In the genomic region with DNA sequence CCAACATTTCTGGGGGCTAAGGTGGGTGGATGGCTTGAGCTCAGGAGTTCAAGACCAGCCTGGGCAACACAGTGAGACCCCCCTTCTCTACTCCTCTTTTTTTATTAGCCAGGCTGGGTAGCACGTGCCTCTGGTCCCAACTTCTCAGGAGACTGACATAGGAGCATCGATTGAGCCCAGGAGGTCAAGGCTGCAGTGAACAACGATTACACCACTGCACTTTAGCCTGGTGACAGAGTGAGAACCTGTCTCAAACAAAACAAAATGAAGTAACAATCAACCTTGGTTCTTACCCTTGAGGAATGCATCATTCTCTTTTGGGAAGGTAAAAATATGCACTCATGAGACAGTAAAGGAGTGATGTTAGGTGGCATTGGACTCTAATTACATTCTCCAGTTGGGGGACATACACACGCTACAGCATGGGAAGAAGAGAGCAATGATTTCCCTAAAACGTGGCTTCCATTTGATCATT, we compare ENCODE assay signal across 2 cellular contexts.
TF ChIP-seq lines count a peak whose summit lies in the region.

No MANE protein-coding gene starts in this region.

TF ChIP-seq in IMR-90, 13 proteins besides CTCF, POLR2A, EP300 and RAD21:
- TF ChIP-seq, protein P1, sequence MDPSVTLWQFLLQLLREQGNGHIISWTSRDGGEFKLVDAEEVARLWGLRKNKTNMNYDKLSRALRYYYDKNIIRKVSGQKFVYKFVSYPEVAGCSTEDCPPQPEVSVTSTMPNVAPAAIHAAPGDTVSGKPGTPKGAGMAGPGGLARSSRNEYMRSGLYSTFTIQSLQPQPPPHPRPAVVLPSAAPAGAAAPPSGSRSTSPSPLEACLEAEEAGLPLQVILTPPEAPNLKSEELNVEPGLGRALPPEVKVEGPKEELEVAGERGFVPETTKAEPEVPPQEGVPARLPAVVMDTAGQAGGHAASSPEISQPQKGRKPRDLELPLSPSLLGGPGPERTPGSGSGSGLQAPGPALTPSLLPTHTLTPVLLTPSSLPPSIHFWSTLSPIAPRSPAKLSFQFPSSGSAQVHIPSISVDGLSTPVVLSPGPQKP (IDR thresholded peaks at IDR 0.05; ENCODE audit: borderline replicate concordance, low read depth, low read length): no peak
- TF ChIP-seq, protein P2, sequence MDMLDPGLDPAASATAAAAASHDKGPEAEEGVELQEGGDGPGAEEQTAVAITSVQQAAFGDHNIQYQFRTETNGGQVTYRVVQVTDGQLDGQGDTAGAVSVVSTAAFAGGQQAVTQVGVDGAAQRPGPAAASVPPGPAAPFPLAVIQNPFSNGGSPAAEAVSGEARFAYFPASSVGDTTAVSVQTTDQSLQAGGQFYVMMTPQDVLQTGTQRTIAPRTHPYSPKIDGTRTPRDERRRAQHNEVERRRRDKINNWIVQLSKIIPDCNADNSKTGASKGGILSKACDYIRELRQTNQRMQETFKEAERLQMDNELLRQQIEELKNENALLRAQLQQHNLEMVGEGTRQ (IDR thresholded peaks at IDR 0.05; ENCODE audit: low read depth, low read length): no peak
- TF ChIP-seq RCOR1 (IDR thresholded peaks at IDR 0.05; ENCODE audit: insufficient replicate concordance, low read length): no peak
TF ChIP-seq in IMR-90: peak in this region for 0.

TF ChIP-seq in endothelial cell of umbilical vein, 7 proteins besides CTCF, POLR2A, EP300 and RAD21:
- TF ChIP-seq EZH2 (IDR thresholded peaks at IDR 0.05; ENCODE audit: borderline replicate concordance, low read depth, low read length, severe bottlenecking) (no peak), GATA2 (IDR thresholded peaks at IDR 0.05; ENCODE audit: insufficient read depth, insufficient read length, low read depth, low read length) (no peak), FOS (IDR thresholded peaks at IDR 0.05; ENCODE audit: borderline replicate concordance, insufficient read depth, low read length) (no peak), JUN (IDR thresholded peaks at IDR 0.05; ENCODE audit: borderline replicate concordance, insufficient read depth, insufficient read length, low read depth) (no peak), MYC (IDR thresholded peaks at IDR 0.05; ENCODE audit: low read depth, low read length) (no peak), POLR2AphosphoS5 (IDR thresholded peaks at IDR 0.05; ENCODE audit: insufficient read depth, low read depth, low read length) (no peak)
- TF ChIP-seq, protein P3, sequence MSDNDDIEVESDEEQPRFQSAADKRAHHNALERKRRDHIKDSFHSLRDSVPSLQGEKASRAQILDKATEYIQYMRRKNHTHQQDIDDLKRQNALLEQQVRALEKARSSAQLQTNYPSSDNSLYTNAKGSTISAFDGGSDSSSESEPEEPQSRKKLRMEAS (IDR thresholded peaks at IDR 0.05; ENCODE audit: insufficient read depth, insufficient read length): no peak
